Comparison of ENCODE assay signal across 1 cellular context in genomic region chr13:31611214-31611613, GRCh38.
TF ChIP-seq lines count a peak whose summit lies in the region.

No MANE protein-coding gene starts in this region.

TF ChIP-seq in K562, 482 proteins besides CTCF, POLR2A, EP300 and RAD21 (continued from another document):
- TF ChIP-seq ZBTB26 (CRISPR knock-in tag; IDR thresholded peaks at IDR 0.05) = no peak
- no peak for TF ChIP-seq MEF2D (tag; conservative IDR thresholded peaks at IDR 0.05; ENCODE audit: low read depth)
- TF ChIP-seq ZBED1 (IDR thresholded peaks at IDR 0.05) = no peak
- no peak for TF ChIP-seq THRAP3 (IDR thresholded peaks at IDR 0.05; ENCODE audit: borderline replicate concordance)
- TF ChIP-seq ARID1B (IDR thresholded peaks at IDR 0.05) = peak; percentile 46
- TF ChIP-seq TEAD4 (IDR thresholded peaks at IDR 0.05; ENCODE audit: low read length) = peak; percentile 70
- no peak for TF ChIP-seq TEAD4 (CRISPR knock-in tag; IDR thresholded peaks at IDR 0.05; ENCODE audit: borderline replicate concordance)
- TF ChIP-seq COPS2 (conservative IDR thresholded peaks at IDR 0.05) = no peak
- no peak for TF ChIP-seq TCF15 (CRISPR knock-in tag; IDR thresholded peaks at IDR 0.05)
- no peak for TF ChIP-seq ZNF740 (CRISPR knock-in tag; IDR thresholded peaks at IDR 0.05)
- TF ChIP-seq ZNF740 (tag; IDR thresholded peaks at IDR 0.05) = no peak
